Comparison of ENCODE assay signal across 8 cellular contexts in the genomic region with DNA sequence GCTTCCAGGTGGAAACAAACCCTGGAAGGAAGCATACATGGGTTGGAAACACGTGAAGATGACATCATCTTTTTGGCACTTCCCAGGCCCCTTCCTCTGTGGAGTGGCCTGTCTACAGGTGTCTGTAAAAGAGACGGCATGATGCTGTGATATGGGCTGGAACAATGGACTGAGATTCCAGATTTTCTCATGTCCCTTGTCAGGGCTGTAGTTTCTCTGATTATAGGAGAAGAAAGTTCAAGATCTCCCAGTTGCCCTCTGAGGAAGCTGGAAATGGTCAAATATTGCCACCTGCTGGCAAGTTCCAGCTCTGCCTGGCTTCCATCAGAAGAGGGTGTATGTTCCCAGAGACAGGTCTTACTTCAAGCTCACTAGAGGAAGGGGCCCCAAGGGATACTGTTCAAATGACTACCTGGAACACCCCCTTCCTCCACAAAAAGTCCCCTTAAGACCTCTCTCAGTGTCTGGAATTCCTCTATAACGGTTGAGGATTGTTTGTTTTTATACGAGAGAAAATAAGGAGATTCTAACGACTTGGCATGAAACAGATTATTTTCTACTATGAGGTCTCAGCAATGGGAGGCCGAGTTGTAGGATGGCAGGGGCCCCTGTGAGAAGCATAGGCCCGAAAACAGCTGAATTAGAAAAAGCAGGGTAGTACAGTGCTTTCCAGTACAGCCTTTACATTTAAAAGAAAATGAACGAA. TPM values are rescaled to one million over a fixed set of nuclear protein-coding genes. Genes with fewer than 3 reads are reported as not detected.
A peak's percentile ranks its signal among the peaks of the same experiment; 100 is the strongest.
DNase-seq lines count a peak whose midpoint lies in the region; ATAC-seq and TF ChIP-seq lines count a peak whose summit lies in the region.

No MANE protein-coding gene starts in this region.

- in situ Hi-C loops in IMR-90 (cut with MboI; ENCODE audit: low sequenced_read_pairs) = loop anchor here (10.0 kb wide), 1 partner anchor 370 kb away; no protein-coding TSS in a partner anchor

- H3K27ac Mint-ChIP-seq in activated T-helper 17 cell treated with anti-CD3 and anti-CD28 coated beads, Interleukin-2, amount 50 U/mL, for 72 hours = peak overlapping the region; percentile 47
- no peak overlapping the region for H3K27ac Mint-ChIP-seq in type B pancreatic cell

- H3K56ac ChIP-seq in IMR-90 (ENCODE audit: extremely low read depth, insufficient read depth, low read length) = no peak overlapping the region

- H3K4me3 Mint-ChIP-seq in activated T-helper 17 cell treated with anti-CD3 and anti-CD28 coated beads, Interleukin-2, amount 50 U/mL, for 72 hours = no peak overlapping the region
- H3K4me3 Mint-ChIP-seq in type B pancreatic cell = no peak overlapping the region

- H2AK9ac ChIP-seq in IMR-90 (replicated peaks; ENCODE audit: low read depth, low read length, poor library complexity) = peak overlapping the region; percentile 23

- no peaks in the 10 kb centered on the region; the same call in 1 of the 2 replicates for H3K4me1 ChIP-seq in IMR-90 (ENCODE audit: control insufficient read depth, insufficient read depth, low read length)

- intact Hi-C loops in IMR-90 (cut with micrococcal nuclease) = loop anchor here (1.0 to 10.0 kb wide), 6 partner anchors 39 to 600 kb away; no protein-coding TSS in a partner anchor

- peak; percentile 95 for TF ChIP-seq CTCF in IMR-90 (conservative IDR thresholded peaks at IDR 0.05; ENCODE audit: low read depth, low read length)
- TF ChIP-seq CTCF in foreskin fibroblast (IDR thresholded peaks at IDR 0.05; ENCODE audit: low read depth, low read length) = peak; percentile 89
- peak in 1 of 3 donors; percentile 51 for TF ChIP-seq CTCF in omental fat pad (IDR thresholded peaks at IDR 0.05)
- peak; percentile 93 for TF ChIP-seq CTCF in type B pancreatic cell (conservative IDR thresholded peaks at IDR 0.05)

- H4K91ac ChIP-seq in IMR-90 (ENCODE audit: insufficient read depth, low read depth, low read length) = no peak overlapping the region

- no peak overlapping the region for H2BK20ac ChIP-seq in IMR-90 (ENCODE audit: low read depth, low read length)

- H2AFZ ChIP-seq in IMR-90 (replicated peaks; ENCODE audit: low read length, poor library complexity) = peak overlapping the region; percentile 81

- no peak overlapping the region for H3K14ac ChIP-seq in IMR-90 (replicated peaks; ENCODE audit: low read depth, low read length)

- TF ChIP-seq POLR2A in IMR-90 (IDR thresholded peaks at IDR 0.05; ENCODE audit: low read depth, low read length) = no peak

- POLR2A ChIA-PET in IMR-90 (lab: Charles Lee; ENCODE audit: unreplicated experiment) = no interaction called here

- ATAC-seq in GM21526 (IDR thresholded peaks at IDR 0.05; ENCODE audit: low FRiP score, unreplicated experiment) = peak; percentile 85
- ATAC-seq in IMR-90 (ENCODE audit: low read depth) = peak; percentile 91
- peak; percentile 98 for ATAC-seq in activated T-helper 17 cell treated with anti-CD3 and anti-CD28 coated beads, Interleukin-2, amount 50 U/mL, for 72 hours (replicated peaks)
- ATAC-seq in omental fat pad (ENCODE audit: low FRiP score) = peak; percentile 65

- no peaks in the 10 kb centered on the region for H3K36me3 ChIP-seq in IMR-90 (ENCODE audit: control insufficient read depth, insufficient read depth, low read length)

- 0 out of 2 replicates have a peak overlapping the region, but pooled peaks have one; percentile 7 for H2AK5ac ChIP-seq in IMR-90 (ENCODE audit: low read depth, low read length)

- H3K18ac ChIP-seq in IMR-90 (ENCODE audit: low read depth, low read length) = no peak overlapping the region

- no peak overlapping the region for H2BK120ac ChIP-seq in IMR-90 (ENCODE audit: low read depth, low read length)

- dilution Hi-C loops in IMR-90 (cut with HindIII; ENCODE audit: low sequenced_read_pairs, unreplicated experiment) = no loop called here

- H3K27me3 ChIP-seq in IMR-90 (ENCODE audit: control insufficient read depth, insufficient read depth, low read length) = peaks cover 9% of the 10 kb centered on the region; the same call in 1 of the 2 replicates

- no peak overlapping the region for H3K27ac ChIP-seq in IMR-90 (ENCODE audit: insufficient read depth, low read length)

- H3K4me3 ChIP-seq in IMR-90 (ENCODE audit: insufficient read depth, low read depth, low read length) (no peak overlapping the region), foreskin fibroblast (ENCODE audit: low read depth in 1 of 2, low read length in 2 of 2) (no peak overlapping the region)

- H3K4me1 Mint-ChIP-seq in activated T-helper 17 cell treated with anti-CD3 and anti-CD28 coated beads, Interleukin-2, amount 50 U/mL, for 72 hours = no peaks in the 10 kb centered on the region
- peaks cover 7% of the 10 kb centered on the region for H3K4me1 Mint-ChIP-seq in type B pancreatic cell (ENCODE audit: unreplicated experiment)

- H3K79me1 ChIP-seq in IMR-90 (ENCODE audit: low read depth in 1 of 2, low read length in 2 of 2) = no peaks in the 10 kb centered on the region

- WGBS in IMR-90 (ENCODE audit: extremely low coverage in 2 of 2, insufficient read length in 1 of 2), 2 experiments = 52% methylated on average over 2 of the region's 8 CpGs; no CpG with 5 or more reads in 1 of the 2 experiments

- no peaks in the 10 kb centered on the region for H3K36me3 Mint-ChIP-seq in activated T-helper 17 cell treated with anti-CD3 and anti-CD28 coated beads, Interleukin-2, amount 50 U/mL, for 72 hours (ENCODE audit: low read depth)
- no peaks in the 10 kb centered on the region for H3K36me3 Mint-ChIP-seq in type B pancreatic cell

- no peak overlapping the region for H2BK15ac ChIP-seq in IMR-90 (ENCODE audit: low read depth, low read length)

- BruUV-seq in IMR-90 (replicated peaks; lab: Mats Ljungman, UMichigan) = no TSS peak

- no peak overlapping the region for H3K4ac ChIP-seq in IMR-90 (ENCODE audit: low read depth, low read length)

- H4K5ac ChIP-seq in IMR-90 (ENCODE audit: low read depth, low read length) = no peak overlapping the region

- CTCF ChIA-PET in IMR-90 (lab: Yijun Ruan, JAX) = interaction anchor here (0.7 to 1.7 kb wide), 19 partner anchors 8 to 487 kb away, joined by 3 to 13 read pairs (median 3); a partner anchor contains a TSS

- no peak overlapping the region for H3K23ac ChIP-seq in IMR-90 (ENCODE audit: low read depth, low read length)

- no peaks in the 10 kb centered on the region; the same call in 1 of the 2 replicates for H4K20me1 ChIP-seq in IMR-90 (ENCODE audit: insufficient read depth, low read length)

- DNase-seq in DMS79 treated with DMSO at 0.1 percent for 48 hours (lab: John Stamatoyannopoulos, UW) (peak; percentile 16), IMR-90 (peak; percentile 76), RKO (ENCODE audit: low spot score) (peak; percentile 79), foreskin fibroblast (peak; percentile 61 to 88), omental fat pad (ENCODE audit: low spot score) (no peak), type B pancreatic cell (ENCODE audit: extremely low spot score, unreplicated experiment) (no peak)

- H3K4me2 ChIP-seq in IMR-90 (ENCODE audit: low read depth, low read length) = no peak overlapping the region

- no peaks in the 10 kb centered on the region for H3K9me3 ChIP-seq in IMR-90 (ENCODE audit: control insufficient read depth, insufficient read depth, low read length)

- TF ChIP-seq RAD21 in IMR-90 (IDR thresholded peaks at IDR 0.05; ENCODE audit: low read length) = peak; percentile 93

- no peaks in the 10 kb centered on the region for H3K27me3 Mint-ChIP-seq in activated T-helper 17 cell treated with anti-CD3 and anti-CD28 coated beads, Interleukin-2, amount 50 U/mL, for 72 hours
- H3K27me3 Mint-ChIP-seq in type B pancreatic cell = peaks cover 6% of the 10 kb centered on the region

- H3K9me3 Mint-ChIP-seq in activated T-helper 17 cell treated with anti-CD3 and anti-CD28 coated beads, Interleukin-2, amount 50 U/mL, for 72 hours = no peaks in the 10 kb centered on the region
- H3K9me3 Mint-ChIP-seq in type B pancreatic cell = no peaks in the 10 kb centered on the region

- no peaks in the 10 kb centered on the region for H3K9me1 ChIP-seq in IMR-90 (ENCODE audit: insufficient read depth, low read length)

- H3K9ac ChIP-seq in IMR-90 (ENCODE audit: low read depth, low read length) = no peak overlapping the region

- H4K8ac ChIP-seq in IMR-90 (ENCODE audit: low read depth in 2 of 2, low read length in 2 of 2) = no peak overlapping the region

- H2BK5ac ChIP-seq in IMR-90 (ENCODE audit: low read depth, low read length, poor library complexity, severe bottlenecking) = no peak overlapping the region

TF ChIP-seq in IMR-90, 13 proteins besides CTCF, POLR2A, EP300 and RAD21:
- TF ChIP-seq CHD1 (IDR thresholded peaks at IDR 0.05; ENCODE audit: low read depth, low read length) = no peak
- TF ChIP-seq MAFK (IDR thresholded peaks at IDR 0.05; ENCODE audit: low read depth, low read length) = no peak
- peak; percentile 83 for TF ChIP-seq SMC3 (IDR thresholded peaks at IDR 0.05; ENCODE audit: low read depth, low read length)
- 0 out of 2 replicates have a peak, but pooled peaks have one; percentile 4 for TF ChIP-seq BHLHE40 (IDR thresholded peaks at IDR 0.05; ENCODE audit: low read depth, low read length)
- no peak for TF ChIP-seq CEBPB (IDR thresholded peaks at IDR 0.05; ENCODE audit: low read depth, low read length)
- no peak for TF ChIP-seq RFX5 (IDR thresholded peaks at IDR 0.05; ENCODE audit: low read depth, low read length)

RNA-seq across cellular contexts. Expression of a gene that starts 7.3 kb away (rescaled TPM):
- total RNA-seq in IMR-90 (2012; rRNA removed) = 610 and 633 TPM in 2 replicates
- polyA plus RNA-seq in IMR-90 (2012; rRNA removed) = 346 and 355 TPM in 2 replicates
- polyA plus RNA-seq in IMR-90 (2012; cell fraction: cytosol; rRNA removed) = 237 and 242 TPM in 2 replicates
- 152 and 159 TPM in 2 replicates for polyA plus RNA-seq in IMR-90 (2012; cell fraction: nucleus; rRNA removed; ENCODE audit: low replicate concordance)
- total RNA-seq in activated T-helper 17 cell treated with anti-CD3 and anti-CD28 coated beads, Interleukin-2, amount 50 U/mL, for 72 hours = 100 to 1,000 TPM; 432 to 559 TPM
- total RNA-seq in omental fat pad = 100 to 1,000 TPM; 216 to 505 (median 379) TPM
- 42.8 and 200 TPM in 2 replicates for total RNA-seq in type B pancreatic cell (ENCODE audit: low replicate concordance)

RNA-seq across cellular contexts. Expression of a gene that starts 59.1 kb away (rescaled TPM):
- total RNA-seq in IMR-90 (2012; rRNA removed) = 0.36 and 0.56 TPM in 2 replicates
- polyA plus RNA-seq in IMR-90 (2012; rRNA removed) = 0.36 and 0.48 TPM in 2 replicates
- polyA plus RNA-seq in IMR-90 (2012; cell fraction: cytosol; rRNA removed) = 0.25 and 0.31 TPM in 2 replicates
- polyA plus RNA-seq in IMR-90 (2012; cell fraction: nucleus; rRNA removed; ENCODE audit: low replicate concordance) = 0.11 and 0.24 TPM in 2 replicates
- 10 to 100 TPM; 27.4 to 40.1 TPM for total RNA-seq in activated T-helper 17 cell treated with anti-CD3 and anti-CD28 coated beads, Interleukin-2, amount 50 U/mL, for 72 hours
- 100 to 1,000 TPM; 118 to 287 (median 228) TPM for total RNA-seq in omental fat pad
- total RNA-seq in type B pancreatic cell (ENCODE audit: low replicate concordance) = 11.2 and 24.3 TPM in 2 replicates

Comparison
In these comparisons a context has a peak if more than half of its experiments do, and no peak if none do; other contexts are left out.
1. DNase-seq: peak in DMS79 treated with DMSO at 0.1 percent for 48 hours (single experiment), IMR-90 (single experiment), RKO (single experiment) and foreskin fibroblast (2 of 2); none in omental fat pad (single experiment) and type B pancreatic cell (single experiment).
2. Peak in every context shown above with its lines, with median percentiles within 50 percentile points of each other: ATAC-seq.